In the genomic region with DNA sequence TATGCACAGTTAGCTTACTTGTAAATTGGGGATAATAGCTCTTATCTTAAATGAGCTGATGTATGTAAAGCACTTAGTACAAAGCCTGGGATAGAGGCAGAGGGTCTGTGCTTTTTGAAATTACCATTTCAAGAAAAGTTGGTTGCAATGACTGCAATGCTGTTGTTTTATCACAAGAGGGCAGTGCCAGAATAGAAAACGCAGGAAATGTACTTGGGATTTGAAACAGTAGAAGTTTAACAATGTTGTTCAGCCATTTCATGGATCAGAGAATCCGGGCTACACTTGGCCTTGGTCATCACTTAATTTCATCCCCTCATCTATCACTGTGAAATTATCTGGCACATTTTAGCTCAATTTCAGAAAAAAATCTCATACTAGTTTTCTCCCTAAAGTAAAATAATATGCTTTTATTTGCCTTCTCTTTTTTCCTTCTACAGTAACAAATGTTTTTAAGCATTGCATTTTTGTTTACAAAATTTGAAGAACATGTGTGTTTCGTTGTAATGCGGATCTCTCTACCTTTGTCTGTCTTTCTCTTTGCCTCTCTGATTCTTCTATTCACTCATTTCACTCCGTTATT, we compare ENCODE assay signal across 8 cellular contexts.
A peak's percentile ranks its signal among the peaks of the same experiment; 100 is the strongest.
DNase-seq lines count a peak whose midpoint lies in the region; ATAC-seq and TF ChIP-seq lines count a peak whose summit lies in the region.

No MANE protein-coding gene starts in this region.

- no peaks in the 10 kb centered on the region for H4K20me1 ChIP-seq in HCT116 (ENCODE audit: insufficient read depth)

- peak overlapping the region; percentile 66 for H2AFZ ChIP-seq in HCT116 (ENCODE audit: low read depth, low read length, poor library complexity, severe bottlenecking)

- H3K9me2 ChIP-seq in HCT116 (ENCODE audit: insufficient read depth), result no peaks in the 10 kb centered on the region

- H3K9me3 ChIP-seq in HCT116 (ENCODE audit: control insufficient read depth in 1 of 2, insufficient read depth in 1 of 2, low read depth in 1 of 2, low read length in 2 of 2), result no peaks in the 10 kb centered on the region; a peak in 1 of 4 replicates
- H3K9me3 ChIP-seq in breast epithelium, result peaks cover 5 to 7% of the 10 kb centered on the region in 2 donors
- H3K9me3 ChIP-seq in vagina, result no peaks in the 10 kb centered on the region

- CTCF ChIA-PET in HCT116 (lab: Charles Lee), result interaction anchor here (0.5 to 2.3 kb wide), 7 partner anchors 9 to 1535 kb away, joined by 3 to 24 read pairs (median 4); no protein-coding TSS in a partner anchor

- TF ChIP-seq CTCF in C4-2B (conservative IDR thresholded peaks at IDR 0.05) (peak; percentile 86), HCT116 (IDR thresholded peaks at IDR 0.05 in 2 of 3, conservative IDR thresholded peaks at IDR 0.05 in 1 of 3; ENCODE audit: borderline replicate concordance in 1 of 3, insufficient read depth in 1 of 3, low read depth in 2 of 3, low read length in 2 of 3) (peak; percentile 81 to 92 (median 88)), breast epithelium (IDR thresholded peaks at IDR 0.05) (peak; percentile 67 to 94 (median 83)), vagina (IDR thresholded peaks at IDR 0.05) (peak; percentile 50 to 77 (median 63))

- H3K4me2 ChIP-seq in HCT116 (ENCODE audit: low read length), result no peak overlapping the region

- H3K27me3 ChIP-seq in HCT116 (ENCODE audit: insufficient read depth, low read length), result no peaks in the 10 kb centered on the region
- no peaks in the 10 kb centered on the region for H3K27me3 ChIP-seq in breast epithelium
- no peaks in the 10 kb centered on the region for H3K27me3 ChIP-seq in vagina

- DNase-seq in HCT116 (ENCODE audit: low read depth, low spot score) (peak; percentile 37), NCI-H748 (lab: John Stamatoyannopoulos, UW; ENCODE audit: unreplicated experiment) (peak; percentile 72), breast epithelium (ENCODE audit: low spot score in 2 of 2) (no peak), kidney tubule cell (ENCODE audit: low spot score) (peak; percentile 64), vagina (ENCODE audit: extremely low spot score in 2 of 2) (no peak)
- no peak for DNase-seq in activated effector memory CD4-positive, alpha-beta T cell treated with Interleukin-2 at 50 U/mL for 16 hours

- H3K4me3 ChIP-seq in HCT116 (replicated peaks in 1 of 2; ENCODE audit: low read depth in 1 of 2, low read length in 2 of 2), result no peak overlapping the region
- H3K4me3 ChIP-seq in breast epithelium, result no peak overlapping the region
- no peak overlapping the region for H3K4me3 ChIP-seq in vagina

- TF ChIP-seq RAD21 in HCT116 (IDR thresholded peaks at IDR 0.05; ENCODE audit: low read depth), result peak; percentile 90

- ATAC-seq in HCT116, result peak; percentile 62
- ATAC-seq in HG03025 (IDR thresholded peaks at IDR 0.05; ENCODE audit: low FRiP score, unreplicated experiment), result no peak

- POLR2A ChIA-PET in HCT116 (lab: Charles Lee), result no interaction called here

- H3K4me1 ChIP-seq in HCT116 (ENCODE audit: control insufficient read depth in 1 of 2, insufficient read depth in 2 of 2, low read length in 2 of 2) (no peaks in the 10 kb centered on the region), breast epithelium (no peaks in the 10 kb centered on the region), vagina (no peaks in the 10 kb centered on the region)

- no peaks in the 10 kb centered on the region for H3K79me2 ChIP-seq in HCT116 (ENCODE audit: insufficient read depth, low read length)

- no peak overlapping the region for H3K9ac ChIP-seq in HCT116 (ENCODE audit: low read length)

- BruUV-seq in HCT116 (replicated peaks; lab: Mats Ljungman, UMichigan), result no TSS peak

- intact Hi-C loops in HCT116 (cut with micrococcal nuclease), result loop anchor here (1.0 to 2.0 kb wide), 4 partner anchors 126 to 590 kb away; no protein-coding TSS in a partner anchor
- intact Hi-C loops in breast epithelium (cut with DNase I; ENCODE audit: low total_unique reads), result no loop called here
- intact Hi-C loops in vagina (cut with DNase I), result loop anchor here (5.0 to 10.0 kb wide), 2 partner anchors 126 to 208 kb away; no protein-coding TSS in a partner anchor

- RAD21 ChIA-PET in HCT116 (lab: Charles Lee; ENCODE audit: low non-redundant PET in 1 of 2, low total read pairs in 2 of 2, uncharacterized antibody in 2 of 2, unreplicated experiment in 2 of 2), result interaction anchor here in 1 of 2 experiments (0.5 kb wide), 1 partner anchor 158 kb away, joined by 3 read pairs; no protein-coding TSS in a partner anchor

- no peak overlapping the region for H3K27ac ChIP-seq in C4-2B
- no peak overlapping the region for H3K27ac ChIP-seq in HCT116 (ENCODE audit: low read depth, low read length)
- H3K27ac ChIP-seq in breast epithelium, result no peak overlapping the region
- no peak overlapping the region for H3K27ac ChIP-seq in vagina

- no peaks in the 10 kb centered on the region for H3K36me3 ChIP-seq in HCT116 (ENCODE audit: control insufficient read depth in 1 of 2, insufficient read depth in 2 of 2, low read length in 2 of 2)
- no peaks in the 10 kb centered on the region for H3K36me3 ChIP-seq in breast epithelium
- no peaks in the 10 kb centered on the region for H3K36me3 ChIP-seq in vagina

- TF ChIP-seq POLR2A in HCT116 (IDR thresholded peaks at IDR 0.05; ENCODE audit: borderline replicate concordance, extremely low read depth, insufficient read depth, insufficient read length), result no peak
- TF ChIP-seq POLR2A in breast epithelium (IDR thresholded peaks at IDR 0.05), result no peak
- no peak for TF ChIP-seq POLR2A in vagina (IDR thresholded peaks at IDR 0.05)

TF ChIP-seq in HCT116, 20 proteins besides CTCF, POLR2A, EP300 and RAD21:
- TF ChIP-seq SIN3A (IDR thresholded peaks at IDR 0.05; ENCODE audit: low read depth) (no peak), SRF (IDR thresholded peaks at IDR 0.05; ENCODE audit: low read depth) (0 out of 2 replicates have a peak, but pooled peaks have one; percentile 33), POLR2AphosphoS5 (IDR thresholded peaks at IDR 0.05; ENCODE audit: low read depth, low read length) (no peak), YY1 (IDR thresholded peaks at IDR 0.05; ENCODE audit: extremely low read depth, insufficient replicate concordance, low read depth, low read length) (peak; percentile 74), CBX3 (IDR thresholded peaks at IDR 0.05; ENCODE audit: low read depth) (0 out of 2 replicates have a peak, but pooled peaks have one; percentile 37), CEBPB (IDR thresholded peaks at IDR 0.05; ENCODE audit: low read depth) (no peak), EGR1 (IDR thresholded peaks at IDR 0.05; ENCODE audit: low read depth) (no peak)
TF ChIP-seq in HCT116: peak in this region for 3.

Comparison
In these comparisons a context has a peak if more than half of its experiments do, and no peak if none do; other contexts are left out.
1. DNase-seq: peak in HCT116 (single experiment), NCI-H748 (single experiment) and kidney tubule cell (single experiment); none in breast epithelium (0 of 2), vagina (0 of 2) and activated effector memory CD4-positive, alpha-beta T cell treated with Interleukin-2 at 50 U/mL for 16 hours (single experiment).
2. Peak in every context shown above with its lines, with median percentiles within 50 percentile points of each other: CTCF ChIP-seq.